ENCODE assay signal across 11 cellular contexts in the genomic region with DNA sequence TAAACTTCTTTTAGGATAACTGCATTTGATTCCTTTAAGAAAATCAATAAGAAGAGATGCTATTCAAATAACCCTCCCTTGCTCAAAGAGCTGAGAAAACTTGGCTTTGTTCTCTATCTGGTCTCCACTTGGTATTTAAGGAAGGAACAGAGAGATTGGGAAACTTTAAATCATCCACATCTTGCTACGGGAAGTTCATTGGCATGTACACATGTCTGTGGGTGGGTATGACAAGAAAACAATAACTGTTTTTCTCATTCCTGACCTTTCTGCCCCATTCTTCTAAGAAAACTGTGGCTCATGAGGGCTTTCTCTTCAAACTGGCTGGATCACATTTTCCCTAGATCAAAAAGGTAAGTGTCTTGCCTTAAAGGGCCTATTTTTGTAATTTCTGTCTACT. TPM values are rescaled to one million over a fixed set of nuclear protein-coding genes. Genes with fewer than 3 reads are reported as not detected.
DNase-seq lines count a peak whose midpoint lies in the region; ATAC-seq and TF ChIP-seq lines count a peak whose summit lies in the region.
"Had no signal": no experiment of that assay in that cellular context is flagged by ENCODE, and none has a peak within 500 bp of the region (broad histone marks: within the 10 kb centered on the region; RNA-seq: fewer than 3 reads in every experiment).

No MANE protein-coding gene starts in this region.

- H3K79me2 ChIP-seq in mammary epithelial cell (ENCODE audit: insufficient read depth, low read length): no peaks in the 10 kb centered on the region
- H3K79me2 ChIP-seq in SU-DHL-6 (ENCODE audit: insufficient read depth, low read length): peaks cover 100% of the 10 kb centered on the region

- H3K27me3 Mint-ChIP-seq in MCF 10A (ENCODE audit: insufficient read depth, unreplicated experiment): no peaks in the 10 kb centered on the region

- H3K4me3 Mint-ChIP-seq in MCF 10A (ENCODE audit: unreplicated experiment): no peak overlapping the region

- peak in 1 of 2 donors; percentile 42 for ATAC-seq in upper lobe of left lung (ENCODE audit: low FRiP score in 2 of 2)
- no peak for ATAC-seq in HG03521 (IDR thresholded peaks at IDR 0.05; ENCODE audit: unreplicated experiment)
- ATAC-seq in GM18861 (IDR thresholded peaks at IDR 0.05; ENCODE audit: unreplicated experiment): no peak

- POLR2A ChIA-PET in MCF 10A (lab: Yijun Ruan, JAX): no interaction called here

- TF ChIP-seq POLR2A in upper lobe of left lung (IDR thresholded peaks at IDR 0.05): no peak

- H3K9ac ChIP-seq in mammary epithelial cell (ENCODE audit: insufficient read depth, low read length): no peak overlapping the region
- H3K9ac ChIP-seq in SU-DHL-6 (ENCODE audit: low read length): peak overlapping the region; percentile 18; the same call in 1 of the 2 replicates

- peaks cover 93% of the 10 kb centered on the region for H3F3A ChIP-seq in SU-DHL-6 (ENCODE audit: insufficient read depth)

- no peak overlapping the region for H3K27ac ChIP-seq in mammary epithelial cell (ENCODE audit: insufficient read depth, low read depth, low read length)
- peak overlapping the region; percentile 66 for H3K27ac ChIP-seq in SU-DHL-6 (ENCODE audit: low read depth, low read length)
- H3K27ac ChIP-seq in upper lobe of left lung: peak overlapping the region in 3 of 4 donors; percentile 19 to 51 (median 26)
- H3K27ac ChIP-seq: brain microvascular endothelial cell had no signal

- H3K4me2 ChIP-seq in mammary epithelial cell (ENCODE audit: insufficient read depth, low read depth, low read length): no peak overlapping the region
- peak overlapping the region; percentile 46 for H3K4me2 ChIP-seq in SU-DHL-6 (ENCODE audit: low read depth, low read length, poor library complexity, severe bottlenecking)

- TF ChIP-seq CTCF in MCF 10A (IDR thresholded peaks at IDR 0.05; ENCODE audit: unreplicated experiment): no peak
- no peak for TF ChIP-seq CTCF in mammary epithelial cell (conservative IDR thresholded peaks at IDR 0.05 in 1 of 2, IDR thresholded peaks at IDR 0.05 in 1 of 2; ENCODE audit: extremely low read depth in 1 of 2, insufficient read depth in 1 of 2, low read depth in 1 of 2, low read length in 2 of 2)
- TF ChIP-seq CTCF in SU-DHL-6 (IDR thresholded peaks at IDR 0.05; ENCODE audit: insufficient read depth, low read length, poor library complexity, severe bottlenecking): no peak
- no peak for TF ChIP-seq CTCF in upper lobe of left lung (IDR thresholded peaks at IDR 0.05)

- no peak for TF ChIP-seq EP300 in upper lobe of left lung (IDR thresholded peaks at IDR 0.05)

- H3K9me3 ChIP-seq in mammary epithelial cell (replicated peaks; ENCODE audit: insufficient read depth, low read length): no peaks in the 10 kb centered on the region
- H3K9me3 ChIP-seq in SU-DHL-6 (ENCODE audit: insufficient read depth, low read length): no peaks in the 10 kb centered on the region
- no peaks in the 10 kb centered on the region for H3K9me3 ChIP-seq in upper lobe of left lung

- H3K4me3 ChIP-seq in mammary epithelial cell (replicated peaks in 1 of 3; ENCODE audit: insufficient read depth in 1 of 3, low read depth in 2 of 3, low read length in 3 of 3): no peak overlapping the region
- H3K4me3 ChIP-seq in SU-DHL-6 (ENCODE audit: insufficient read depth, low read length, poor library complexity, severe bottlenecking): no peak overlapping the region
- no peak overlapping the region for H3K4me3 ChIP-seq in upper lobe of left lung

- peak; percentile 35 for DNase-seq in MCF 10A (ENCODE audit: unreplicated experiment)
- DNase-seq in mammary epithelial cell: no peak
- DNase-seq in fibroblast of peridontal ligament (ENCODE audit: extremely low read depth): peak; percentile 38
- no peak for DNase-seq in upper lobe of left lung
- DNase-seq in T-helper 1 cell: no peak
- DNase-seq: brain microvascular endothelial cell, NCI-H1436 treated with DMSO at 0.1 percent for 48 hours, NCI-H524 treated with DMSO at 0.1 percent for 48 hours had no signal

- no peaks in the 10 kb centered on the region for H3K9me3 Mint-ChIP-seq in MCF 10A (ENCODE audit: unreplicated experiment)

- H3K36me3 ChIP-seq in mammary epithelial cell (ENCODE audit: insufficient read depth, low read length) (no peaks in the 10 kb centered on the region), SU-DHL-6 (ENCODE audit: low read length) (peaks cover 42% of the 10 kb centered on the region), upper lobe of left lung (no peaks in the 10 kb centered on the region)
- H3K36me3 ChIP-seq: brain microvascular endothelial cell had no signal

- intact Hi-C loops in MCF 10A (cut with micrococcal nuclease) (no loop called here), mammary epithelial cell (cut with micrococcal nuclease) (no loop called here)

- no peaks in the 10 kb centered on the region for H3K9me2 ChIP-seq in SU-DHL-6 (replicated peaks; ENCODE audit: insufficient read depth, low read length)

- in situ Hi-C loops in mammary epithelial cell (cut with MboI; ENCODE audit: low sequenced_read_pairs in 2 of 2): no loop called here

- H4K20me1 ChIP-seq in mammary epithelial cell (ENCODE audit: insufficient read depth, low read length): no peaks in the 10 kb centered on the region
- H4K20me1 ChIP-seq in SU-DHL-6 (ENCODE audit: low read depth, low read length): peaks cover 43% of the 10 kb centered on the region

- 29% methylated on average over 1 of the region's 1 CpG for WGBS in mammary epithelial cell (ENCODE audit: low coverage, missing lambda C conversion rate)
- 18 to 29% methylated on average over 1 of the region's 1 CpG for WGBS in upper lobe of left lung, 2 donors

- peaks cover 11% of the 10 kb centered on the region for H3K4me1 Mint-ChIP-seq in MCF 10A (ENCODE audit: insufficient read depth, unreplicated experiment)

- H3K4me1 ChIP-seq in mammary epithelial cell (ENCODE audit: insufficient read depth, low read length) (peaks cover 8% of the 10 kb centered on the region), upper lobe of left lung (peaks cover 54 to 72% (median 63%) of the 10 kb centered on the region in 4 donors)

- H3K27me3 ChIP-seq in mammary epithelial cell (ENCODE audit: insufficient read depth, low read length) (no peaks in the 10 kb centered on the region), SU-DHL-6 (ENCODE audit: low read length) (no peaks in the 10 kb centered on the region), upper lobe of left lung (no peaks in the 10 kb centered on the region)
- H3K27me3 ChIP-seq: brain microvascular endothelial cell had no signal

- H2AFZ ChIP-seq in mammary epithelial cell (ENCODE audit: low read depth, low read length): no peak overlapping the region
- H2AFZ ChIP-seq in SU-DHL-6 (ENCODE audit: low read depth, low read length, severe bottlenecking): no peak overlapping the region

- H3K27ac Mint-ChIP-seq in MCF 10A (ENCODE audit: low read depth, unreplicated experiment): no peak overlapping the region

- BruUV-seq in MCF 10A (replicated peaks; lab: Mats Ljungman, UMichigan) (no TSS peak), mammary epithelial cell (replicated peaks; lab: Mats Ljungman, UMichigan) (no TSS peak)

- dilution Hi-C loops in mammary epithelial cell (cut with HindIII; ENCODE audit: low sequenced_read_pairs): loop anchor here (10.0 kb wide), 1 partner anchor 52 kb away; no protein-coding TSS in a partner anchor

- CTCF ChIA-PET in MCF 10A (lab: Yijun Ruan, JAX): no interaction called here
- CTCF ChIA-PET in mammary epithelial cell (lab: Charles Lee; ENCODE audit: low non-redundant PET): no interaction called here

- H3K36me3 Mint-ChIP-seq in MCF 10A (ENCODE audit: insufficient read depth, unreplicated experiment): no peaks in the 10 kb centered on the region

RNA-seq across cellular contexts. Expression of a gene that starts 6.0 kb away (rescaled TPM):
- total RNA-seq in MCF 10A (2022): 28.1 and 49.4 TPM in 2 replicates
- 100 to 1,000 TPM in 1 of 2 donors, 10 to 100 TPM in 1; 25.0 to 101 TPM for total RNA-seq in mammary epithelial cell
- polyA plus RNA-seq in mammary epithelial cell: 12.4 TPM
- polyA minus RNA-seq in mammary epithelial cell: 28.7 TPM
- total RNA-seq in upper lobe of left lung: 100 to 1,000 TPM in 1 of 6 donors, 10 to 100 TPM in 5; 41.7 to 197 (median 64.7) TPM

RNA-seq across cellular contexts. Expression of a gene that starts 57.3 kb away (rescaled TPM):
- 38.2 and 45.1 TPM in 2 replicates for total RNA-seq in MCF 10A (2022)
- 10 to 100 TPM; 17.3 to 19.7 TPM for total RNA-seq in mammary epithelial cell
- 12.8 TPM for polyA plus RNA-seq in mammary epithelial cell
- not detected for polyA minus RNA-seq in mammary epithelial cell
- 10 to 100 TPM in 4 of 6 donors, 1 to 10 TPM in 2; 7.5 to 33.4 (median 20.8) TPM for total RNA-seq in upper lobe of left lung

Comparison
In these comparisons a context has a peak if more than half of its experiments do, and no peak if none do; other contexts are left out.
1. DNase-seq: peak in MCF 10A (single experiment) and fibroblast of peridontal ligament (single experiment); none in mammary epithelial cell (single experiment), upper lobe of left lung (0 of 2) and T-helper 1 cell (0 of 5).